ENCODE assay signal across 8 cellular contexts in genomic region chr20:34111712-34112599, GRCh38. TPM values are rescaled to one million over a fixed set of nuclear protein-coding genes. Genes with fewer than 3 reads are reported as not detected.
DNase-seq lines count a peak whose midpoint lies in the region; ATAC-seq and TF ChIP-seq lines count a peak whose summit lies in the region.

Gene EIF2S2 (minus strand): TSS chr20:34112243. CDS start chr20:34112110, 133 bp downstream.

- no peaks in the 10 kb centered on the region for H3K27me3 ChIP-seq in RWPE2 (ENCODE audit: insufficient read depth, poor library complexity, severe bottlenecking)

- H3K4me1 Mint-ChIP-seq in activated T-helper 2 cell treated with anti-CD3 and anti-CD28 coated beads, Interferon-gamma antibody, Interleukin-2, Interleukin-4, amounts not matched to agents 10 μg/mL and 5 μg/mL and 100 μg/mL, durations not matched to agents 14 hours and 24 hours and 36 hours (ENCODE audit: low read depth) = peaks cover 36% of the 10 kb centered on the region
- peaks cover 23 to 51% (median 43%) of the 10 kb centered on the region in 4 donors for H3K4me1 Mint-ChIP-seq in naive thymus-derived CD8-positive, alpha-beta T cell

- H3K27ac ChIP-seq in RWPE2 (ENCODE audit: poor library complexity, severe bottlenecking) = peak within 1 kb of the TSS; percentile 82

- H3K4me3 Mint-ChIP-seq in activated T-helper 2 cell treated with anti-CD3 and anti-CD28 coated beads, Interferon-gamma antibody, Interleukin-2, Interleukin-4, amounts not matched to agents 10 μg/mL and 5 μg/mL and 100 μg/mL, durations not matched to agents 14 hours and 24 hours and 36 hours (ENCODE audit: low read depth) = peak within 1 kb of the TSS; percentile 96
- H3K4me3 Mint-ChIP-seq in naive thymus-derived CD8-positive, alpha-beta T cell = peak within 1 kb of the TSS; percentile 90 to 99 (median 96)

- peaks cover 28% of the 10 kb centered on the region for H3K4me1 ChIP-seq in RWPE2 (ENCODE audit: insufficient read depth, poor library complexity, severe bottlenecking)

- peak; percentile 88 for ATAC-seq in RWPE2 (ENCODE audit: low read depth)
- peak; percentile 91 to 92 for ATAC-seq in naive thymus-derived CD8-positive, alpha-beta T cell

- H3K27ac Mint-ChIP-seq in activated T-helper 2 cell treated with anti-CD3 and anti-CD28 coated beads, Interferon-gamma antibody, Interleukin-2, Interleukin-4, amounts not matched to agents 10 μg/mL and 5 μg/mL and 100 μg/mL, durations not matched to agents 14 hours and 24 hours and 36 hours = peak within 1 kb of the TSS; percentile 97
- peak within 1 kb of the TSS; percentile 96 to 100 (median 98) for H3K27ac Mint-ChIP-seq in naive thymus-derived CD8-positive, alpha-beta T cell

- H3K9me3 Mint-ChIP-seq in activated T-helper 2 cell treated with anti-CD3 and anti-CD28 coated beads, Interferon-gamma antibody, Interleukin-2, Interleukin-4, amounts not matched to agents 10 μg/mL and 5 μg/mL and 100 μg/mL, durations not matched to agents 14 hours and 24 hours and 36 hours = no peaks in the 10 kb centered on the region
- no peaks in the 10 kb centered on the region for H3K9me3 Mint-ChIP-seq in naive thymus-derived CD8-positive, alpha-beta T cell

- H3K36me3 ChIP-seq in RWPE2 (ENCODE audit: low read depth) = peaks cover 46% of the 10 kb centered on the region

- no peak for TF ChIP-seq CTCF in RWPE2 (IDR thresholded peaks at IDR 0.05; ENCODE audit: poor library complexity, severe bottlenecking)
- TF ChIP-seq CTCF in fibroblast of mammary gland (conservative IDR thresholded peaks at IDR 0.05; ENCODE audit: control insufficient read depth, insufficient read depth, low read depth, low read length) = no peak

- intact Hi-C loops in activated T-helper 2 cell treated with anti-CD3 and anti-CD28 coated beads, Interferon-gamma antibody, Interleukin-2, Interleukin-4, amounts not matched to agents 10 μg/mL and 5 μg/mL and 100 μg/mL, durations not matched to agents 14 hours and 24 hours and 36 hours (cut with micrococcal nuclease) = loop anchor here (1.0 to 10.0 kb wide), 5 partner anchors 17 to 447 kb away; partner anchors contain the start of genes ACTL10, AHCY, C20orf144 and CHMP4B

- H3K9me3 ChIP-seq in RWPE2 (ENCODE audit: severe bottlenecking) = no peaks in the 10 kb centered on the region

- H3K36me3 Mint-ChIP-seq in activated T-helper 2 cell treated with anti-CD3 and anti-CD28 coated beads, Interferon-gamma antibody, Interleukin-2, Interleukin-4, amounts not matched to agents 10 μg/mL and 5 μg/mL and 100 μg/mL, durations not matched to agents 14 hours and 24 hours and 36 hours (ENCODE audit: low read depth) = peaks cover 43% of the 10 kb centered on the region
- peaks cover 0 to 34% (median 4%) of the 10 kb centered on the region in 3 donors for H3K36me3 Mint-ChIP-seq in naive thymus-derived CD8-positive, alpha-beta T cell

- POLR2A ChIA-PET in naive thymus-derived CD8-positive, alpha-beta T cell (lab: Charles Lee) = interaction anchor here (0.7 to 2.5 kb wide), 36 partner anchors 10 to 1842 kb away, joined by 3 to 46 read pairs (median 5); partner anchors contain the start of genes AHCY, CBFA2T2, CHMP4B and DYNLRB1

- DNase-seq in EH (ENCODE audit: low read depth) = peak; percentile 98
- DNase-seq in H4 (ENCODE audit: low spot score) = peak; percentile 98
- DNase-seq in LoVo (ENCODE audit: low spot score) = peak; percentile 99
- DNase-seq in RWPE2 (ENCODE audit: low spot score) = peak; percentile 99
- peak; percentile 95 for DNase-seq in activated T-helper 2 cell treated with anti-CD3 and anti-CD28 coated beads, Interferon-gamma antibody, Interleukin-2, Interleukin-4, amounts not matched to agents 10 μg/mL and 5 μg/mL and 100 μg/mL, durations not matched to agents 14 hours and 24 hours and 36 hours (ENCODE audit: low spot score)
- DNase-seq in fibroblast of mammary gland (ENCODE audit: low read depth) = peak; percentile 98
- peak; percentile 91 to 98 (median 94) for DNase-seq in naive thymus-derived CD8-positive, alpha-beta T cell
- peak; percentile 85 to 96 (median 94) for DNase-seq in stimulated activated naive CD4-positive, alpha-beta T cell (lab: John Stamatoyannopoulos, UW)

- peaks cover 5% of the 10 kb centered on the region for H3K27me3 Mint-ChIP-seq in activated T-helper 2 cell treated with anti-CD3 and anti-CD28 coated beads, Interferon-gamma antibody, Interleukin-2, Interleukin-4, amounts not matched to agents 10 μg/mL and 5 μg/mL and 100 μg/mL, durations not matched to agents 14 hours and 24 hours and 36 hours (ENCODE audit: low read depth)
- H3K27me3 Mint-ChIP-seq in naive thymus-derived CD8-positive, alpha-beta T cell = no peaks in the 10 kb centered on the region

- H3K4me3 ChIP-seq in RWPE2 (ENCODE audit: severe bottlenecking) (peak within 1 kb of the TSS; percentile 90), fibroblast of mammary gland (ENCODE audit: control insufficient read depth, low read depth, low read length) (peak within 1 kb of the TSS; percentile 95)

RNA-seq across cellular contexts. Expression of gene EIF2S2, which starts in this region (rescaled TPM):
- total RNA-seq in H4 (2014; rRNA removed; shearing (Covaris generic)) = 124 and 131 TPM in 2 replicates
- total RNA-seq in activated T-helper 2 cell treated with anti-CD3 and anti-CD28 coated beads, Interferon-gamma antibody, Interleukin-2, Interleukin-4, amounts not matched to agents 10 μg/mL and 5 μg/mL and 100 μg/mL, durations not matched to agents 14 hours and 24 hours and 36 hours = 96.0 and 97.6 TPM in 2 replicates
- 10 to 100 TPM; 61.9 to 66.5 TPM for total RNA-seq in naive thymus-derived CD8-positive, alpha-beta T cell
- 10 to 100 TPM; 17.5 to 21.6 (median 20.2) TPM for polyA plus RNA-seq in naive thymus-derived CD8-positive, alpha-beta T cell

Comparison
In these comparisons a context has a peak if more than half of its experiments do, and no peak if none do; other contexts are left out.
1. Peak in every context shown above with its lines: DNase-seq, ATAC-seq, H3K4me3 ChIP-seq and H3K27ac ChIP-seq.